1 cellular context compared by ENCODE assay signal in the genomic region with DNA sequence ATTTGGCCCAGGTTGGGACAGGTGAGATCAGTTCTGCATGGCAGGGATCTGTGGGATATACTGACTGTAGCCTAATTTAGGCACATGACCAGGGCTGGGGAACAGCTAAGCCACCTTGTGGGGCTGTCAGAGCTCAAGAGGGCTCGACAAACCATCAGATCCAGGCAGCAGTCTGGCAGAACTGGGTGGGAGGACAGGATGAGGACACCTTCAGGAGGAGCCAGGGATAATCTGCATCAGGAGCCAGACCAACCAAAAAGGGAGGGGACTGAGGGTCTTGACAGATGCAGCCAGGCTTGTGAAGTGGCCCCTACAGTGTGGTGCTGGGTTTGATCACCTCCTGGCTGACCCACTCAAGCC.
TF ChIP-seq lines count a peak whose summit lies in the region.

No MANE protein-coding gene starts in this region.

TF ChIP-seq in SK-N-SH, 30 proteins besides CTCF, POLR2A, EP300 and RAD21 (continued from another document):
- TF ChIP-seq, protein P1, sequence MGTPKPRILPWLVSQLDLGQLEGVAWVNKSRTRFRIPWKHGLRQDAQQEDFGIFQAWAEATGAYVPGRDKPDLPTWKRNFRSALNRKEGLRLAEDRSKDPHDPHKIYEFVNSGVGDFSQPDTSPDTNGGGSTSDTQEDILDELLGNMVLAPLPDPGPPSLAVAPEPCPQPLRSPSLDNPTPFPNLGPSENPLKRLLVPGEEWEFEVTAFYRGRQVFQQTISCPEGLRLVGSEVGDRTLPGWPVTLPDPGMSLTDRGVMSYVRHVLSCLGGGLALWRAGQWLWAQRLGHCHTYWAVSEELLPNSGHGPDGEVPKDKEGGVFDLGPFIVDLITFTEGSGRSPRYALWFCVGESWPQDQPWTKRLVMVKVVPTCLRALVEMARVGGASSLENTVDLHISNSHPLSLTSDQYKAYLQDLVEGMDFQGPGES (IDR thresholded peaks at IDR 0.05; ENCODE audit: low read depth, low read length) = no peak
- TF ChIP-seq TEAD4 (IDR thresholded peaks at IDR 0.05; ENCODE audit: borderline replicate concordance, insufficient read depth) (no peak), USF2 (IDR thresholded peaks at IDR 0.05; ENCODE audit: borderline replicate concordance, low read depth, low read length) (no peak), GATA2 (CRISPR knock-in tag; IDR thresholded peaks at IDR 0.05) (no peak), FOXJ3 (CRISPR knock-in tag; IDR thresholded peaks at IDR 0.05) (no peak), REST (IDR thresholded peaks at IDR 0.05; ENCODE audit: low read depth, low read length) (no peak), TAF1 (IDR thresholded peaks at IDR 0.05; ENCODE audit: borderline replicate concordance, low read depth, low read length) (no peak), SIN3A (IDR thresholded peaks at IDR 0.05; ENCODE audit: borderline replicate concordance, low read depth, low read length) (no peak), USF1 (IDR thresholded peaks at IDR 0.05; ENCODE audit: borderline replicate concordance, low read depth) (no peak), JUND (IDR thresholded peaks at IDR 0.05) (no peak)
